ENCODE assay signal across 16 cellular contexts in the genomic region with DNA sequence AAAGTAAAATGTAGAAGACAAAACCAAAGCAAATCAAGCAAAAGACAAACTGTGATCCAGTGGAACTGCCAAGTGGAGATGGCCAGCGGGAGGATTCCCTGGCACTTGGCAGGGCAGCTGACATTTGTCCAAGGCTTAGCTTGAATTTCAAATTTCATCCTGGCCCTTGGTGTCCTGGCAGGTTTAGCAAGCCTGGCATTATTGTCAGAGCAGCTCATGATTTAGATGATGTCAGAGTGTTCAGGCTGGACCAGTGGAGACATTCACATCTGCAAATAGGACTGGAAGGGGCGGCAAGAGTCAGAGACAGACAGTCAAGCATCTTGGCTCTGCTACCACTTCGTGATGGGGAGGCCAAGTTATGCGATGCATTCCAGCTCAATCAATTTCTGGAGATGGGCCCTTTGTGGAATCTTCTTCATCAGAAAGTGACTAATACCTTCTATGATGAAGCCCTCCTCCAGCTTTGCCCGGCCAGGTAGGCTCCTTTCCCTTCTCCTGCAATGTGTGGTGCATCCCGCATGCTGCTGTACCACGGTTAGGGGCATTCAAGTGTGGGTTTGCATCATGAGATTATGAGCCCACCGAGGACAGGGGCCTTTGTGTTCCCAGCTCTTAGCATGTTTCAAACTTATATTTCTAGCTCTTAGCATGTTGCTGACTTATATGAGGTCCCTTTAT.
"Had no signal": no experiment of that assay in that cellular context is flagged by ENCODE, and none has a peak within 500 bp of the region (broad histone marks: within the 10 kb centered on the region; RNA-seq: fewer than 3 reads in every experiment).

No MANE protein-coding gene starts in this region.

- H3K4me3 ChIP-seq: esophagus muscularis mucosa, hepatocyte, mucosa of descending colon, neural progenitor cell, spleen, tibial nerve had no signal

- H3K4me1 ChIP-seq: esophagus muscularis mucosa, neural progenitor cell, spleen, tibial nerve had no signal

- H3K27me3 ChIP-seq: esophagus muscularis mucosa, hepatocyte, neural progenitor cell, spleen, tibial nerve had no signal

- H3K9me3 ChIP-seq: esophagus muscularis mucosa, mucosa of descending colon, SK-N-SH, spleen, tibial nerve had no signal

- H3K36me3 ChIP-seq: esophagus muscularis mucosa, neural progenitor cell, spleen, tibial nerve had no signal

- DNase-seq: activated CD4-positive, alpha-beta T cell treated with anti-CD3 and anti-CD28 coated beads for 36 hours; activated CD4-positive, alpha-beta T cell treated with anti-CD3 and anti-CD28 coated beads, Interleukin-2, amount 50 U/mL, for 48 hours; activated naive CD4-positive, alpha-beta T cell treated with anti-CD3 and anti-CD28 coated beads for 36 hours; cerebellar nuclear complex; dermis blood vessel endothelial cell; effector memory CD4-positive, alpha-beta T cell; mucosa of descending colon; naive thymus-derived CD4-positive, alpha-beta T cell; SK-N-SH; spleen; stimulated activated CD8-positive, alpha-beta memory T cell treated with anti-CD3 and anti-CD28 coated beads, Interleukin-4, amount 100 ng/mL, for 48 hours; stimulated activated naive CD8-positive, alpha-beta T cell treated with anti-CD3 and anti-CD28 coated beads, Interleukin-15, Interleukin-2, amounts not matched to agents 100 U/mL and 50 U/mL, for 24 hours had no signal

- H3K27ac ChIP-seq: esophagus muscularis mucosa, hepatocyte, neural progenitor cell, spleen, tibial nerve had no signal
